17 cellular contexts compared by ENCODE assay signal in the genomic region with DNA sequence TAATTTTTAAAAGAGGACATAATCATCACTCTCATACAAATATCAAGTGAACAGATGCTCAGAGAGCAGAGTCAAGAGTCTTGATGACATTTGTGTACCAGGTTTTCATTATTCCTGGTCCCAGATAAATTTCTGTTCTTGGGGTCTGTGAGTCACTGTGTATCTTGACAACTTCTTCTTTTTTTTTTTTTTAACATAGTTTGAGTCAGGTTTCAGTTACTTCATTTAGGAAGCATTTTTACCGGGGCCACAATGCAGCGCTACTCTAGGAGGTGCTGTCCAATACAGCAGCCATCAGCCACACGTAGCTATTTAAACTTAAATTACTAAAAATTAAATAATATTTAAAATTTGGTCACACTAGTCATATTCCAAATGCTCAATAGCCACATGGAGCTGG.
A peak's percentile ranks its signal among the peaks of the same experiment; 100 is the strongest.
DNase-seq lines count a peak whose midpoint lies in the region; ATAC-seq, FAIRE-seq and TF ChIP-seq lines count a peak whose summit lies in the region.
"Had no signal": no experiment of that assay in that cellular context is flagged by ENCODE, and none has a peak within 500 bp of the region (broad histone marks: within the 10 kb centered on the region; RNA-seq: fewer than 3 reads in every experiment).

No MANE protein-coding gene starts in this region.

- TF ChIP-seq EP300 in GM12878 (IDR thresholded peaks at IDR 0.05; ENCODE audit: borderline replicate concordance in 1 of 2, control insufficient read depth in 1 of 2, low read depth in 2 of 2, low read length in 2 of 2) (no peak), stomach (IDR thresholded peaks at IDR 0.05) (no peak)

- H3K4me2 ChIP-seq in GM12878 (ENCODE audit: control insufficient read depth, insufficient read depth), result no peak overlapping the region

- RAD21 ChIA-PET in GM12878 (lab: Charles Lee; ENCODE audit: unreplicated experiment), result interaction anchor here (0.9 to 7.9 kb wide), 9 partner anchors 29 to 281 kb away, joined by 3 to 91 read pairs (median 3); no protein-coding TSS in a partner anchor

- in situ Hi-C loops in GM12878 (cut with MboI), result no loop called here

- H2AFZ ChIP-seq in GM12878 (ENCODE audit: control insufficient read depth, low read depth, low read length), result no peak overlapping the region

- TF ChIP-seq POLR2A in GM12878 (IDR thresholded peaks at IDR 0.05; ENCODE audit: low read depth, low read length) (no peak), stomach (IDR thresholded peaks at IDR 0.05) (no peak)

- no peak for FAIRE-seq in GM12878 (lab: Jason Lieb, UNC)
- FAIRE-seq: astrocyte had no signal

- BruUV-seq in GM12878 (replicated peaks; lab: Mats Ljungman, UMichigan), result no TSS peak

- intact Hi-C loops in GM12878 (cut with micrococcal nuclease; ENCODE audit: unreplicated experiment), result no loop called here
- intact Hi-C loops in stomach (cut with DNase I; ENCODE audit: low total_unique reads), result no loop called here

- H3K9me3 ChIP-seq in GM12878 (replicated peaks; ENCODE audit: control insufficient read depth, insufficient read depth, low read length), result no peaks in the 10 kb centered on the region
- H3K9me3 ChIP-seq in stomach, result no peaks in the 10 kb centered on the region

- SMC1A ChIA-PET in GM12878 (lab: Charles Lee; ENCODE audit: uncharacterized antibody, unreplicated experiment), result interaction anchor here (0.6 to 7.9 kb wide), 6 partner anchors 9 to 282 kb away, joined by 3 to 93 read pairs (median 41); no protein-coding TSS in a partner anchor

- POLR2A ChIA-PET in GM12878 (lab: Charles Lee), result interaction anchor here (1.4 kb wide), 1 partner anchor 46 kb away, joined by 3 read pairs; no protein-coding TSS in a partner anchor

- 0 out of 6 replicates have a peak, but pooled peaks of 1 of the 3 experiments have one; percentile 2 for TF ChIP-seq CTCF in GM12878 (IDR thresholded peaks at IDR 0.05 in 2 of 3, conservative IDR thresholded peaks at IDR 0.05 in 1 of 3; ENCODE audit: control insufficient read depth in 2 of 3, extremely low read depth in 1 of 3, insufficient read depth in 1 of 3, low read depth in 3 of 3, low read length in 3 of 3)
- no peak for TF ChIP-seq CTCF in stomach (IDR thresholded peaks at IDR 0.05)

- ATAC-seq in GM19023 (IDR thresholded peaks at IDR 0.05; ENCODE audit: unreplicated experiment) (peak; percentile 45), GM12878 (peak; percentile 62), GM21825 (IDR thresholded peaks at IDR 0.05; ENCODE audit: unreplicated experiment) (no peak)
- ATAC-seq: left colon had no signal

- H3K36me3 ChIP-seq in GM12878 (ENCODE audit: control insufficient read depth in 2 of 2, insufficient read depth in 2 of 2, low read length in 1 of 2), result no peaks in the 10 kb centered on the region
- no peaks in the 10 kb centered on the region for H3K36me3 ChIP-seq in stomach

- no peaks in the 10 kb centered on the region for H4K20me1 ChIP-seq in GM12878 (ENCODE audit: control insufficient read depth, insufficient read depth)

- H3K4me3 ChIP-seq in GM12878 (no peak overlapping the region), stomach (no peak overlapping the region)
- H3K4me3 ChIP-seq: SK-N-MC had no signal

- no peaks in the 10 kb centered on the region for H3K79me2 ChIP-seq in GM12878 (ENCODE audit: control insufficient read depth, insufficient read depth, low read length)

- CTCF ChIA-PET in GM12878 (lab: Yijun Ruan, JAX), result interaction anchor here (1.0 to 4.7 kb wide), 2 partner anchors 39 to 46 kb away, joined by 3 to 29 read pairs; no protein-coding TSS in a partner anchor

- H3K27me3 ChIP-seq in GM12878 (replicated peaks in 1 of 2; ENCODE audit: control insufficient read depth in 2 of 2, insufficient read depth in 2 of 2, low read length in 1 of 2), result no peaks in the 10 kb centered on the region
- H3K27me3 ChIP-seq in stomach, result no peaks in the 10 kb centered on the region

- 16% methylated on average over 3 of the region's 3 CpGs for WGBS in GM12878 (ENCODE audit: insufficient coverage, insufficient replicate concordance, low lambda C conversion rate, missing lambda C conversion rate)
- WGBS in stomach, 5 donors, result 75 to 83% (median 81%) methylated on average over 3 of the region's 3 CpGs

- H3K9ac ChIP-seq in GM12878 (ENCODE audit: control insufficient read depth, insufficient read depth, low read length), result no peak overlapping the region

- TF ChIP-seq RAD21 in GM12878 (IDR thresholded peaks at IDR 0.05; ENCODE audit: insufficient read depth, low read depth, low read length), result 0 out of 2 replicates have a peak, but pooled peaks have one; percentile 13

- H3K4me1 ChIP-seq in GM12878 (ENCODE audit: control insufficient read depth, insufficient read depth, low read length) (peaks cover 23% of the 10 kb centered on the region), stomach (peaks cover 0 to 13% (median 0%) of the 10 kb centered on the region in 4 donors)

- H3K27ac ChIP-seq in GM12878 (ENCODE audit: control insufficient read depth, insufficient read depth) (no peak overlapping the region), stomach (no peak overlapping the region)
- H3K27ac ChIP-seq: SK-N-MC had no signal

- DNase-seq in GDM1 (lab: John Stamatoyannopoulos, UW) (peak; percentile 28), NOMO-1 treated with DMSO at 0.1 percent for 48 hours (lab: John Stamatoyannopoulos, UW; ENCODE audit: unreplicated experiment) (peak; percentile 81), GM12878 (ENCODE audit: low read depth, low spot score) (no peak), stomach (no peak), hepatic stellate cell (ENCODE audit: low spot score) (no peak), NCI-H2081 (lab: John Stamatoyannopoulos, UW) (no peak)
- DNase-seq: activated CD4-positive, CD25-positive, alpha-beta regulatory T cell; activated T-cell treated with anti-CD3 and anti-CD28 coated beads, Interleukin-2, amount 50 U/mL, for 1 hour; HCEC 1CT; hypothalamus; left colon; NCI-H2107; NCI-H748 treated with DMSO at 0.1 percent for 48 hours had no signal

TF ChIP-seq in GM12878, 131 proteins besides CTCF, POLR2A, EP300 and RAD21:
- TF ChIP-seq IKZF2 (IDR thresholded peaks at IDR 0.05) (peak in 1 of 2 experiments; percentile 22; a peak in 1 of 4 replicates), REST (IDR thresholded peaks at IDR 0.05; ENCODE audit: low read depth, low read length) (0 out of 2 replicates have a peak, but pooled peaks have one; percentile 42), HDGF (IDR thresholded peaks at IDR 0.05) (no peak), ZNF384 (IDR thresholded peaks at IDR 0.05; ENCODE audit: borderline replicate concordance, low read depth, low read length) (peak; percentile 78; the same call in 1 of the 2 replicates)
TF ChIP-seq in GM12878: peak in this region for 3.

Comparison
In these comparisons a context has a peak if more than half of its experiments do, and no peak if none do; other contexts are left out.
1. DNase-seq: peak in GDM1 (single experiment) and NOMO-1 treated with DMSO at 0.1 percent for 48 hours (single experiment); none in GM12878 (single experiment), stomach (single experiment), hepatic stellate cell (single experiment) and NCI-H2081 (0 of 2).